14 cellular contexts compared by ENCODE assay signal in genomic region chr2:8753609-8754008, GRCh38.
DNase-seq lines count a peak whose midpoint lies in the region; ATAC-seq and TF ChIP-seq lines count a peak whose summit lies in the region.
"Had no signal": no experiment of that assay in that cellular context is flagged by ENCODE, and none has a peak within 500 bp of the region (broad histone marks: within the 10 kb centered on the region; RNA-seq: fewer than 3 reads in every experiment).

No MANE protein-coding gene starts in this region.

- H4K20me1 ChIP-seq in OCI-LY3 (ENCODE audit: insufficient read depth, low read length) = no peaks in the 10 kb centered on the region

- peak; percentile 53 for ATAC-seq in HG02759 (IDR thresholded peaks at IDR 0.05; ENCODE audit: unreplicated experiment)
- ATAC-seq: gastroesophageal sphincter had no signal

- 0 out of 2 replicates have a peak overlapping the region, but pooled peaks have one; percentile 6 for H3K9ac ChIP-seq in OCI-LY3 (ENCODE audit: low read length)

- no peaks in the 10 kb centered on the region for H3K79me2 ChIP-seq in OCI-LY3 (ENCODE audit: low read length)

- no peaks in the 10 kb centered on the region for H3K9me3 ChIP-seq in OCI-LY3 (ENCODE audit: insufficient read depth, low read length)

- peak; percentile 27 for DNase-seq in NCI-H1436 (lab: John Stamatoyannopoulos, UW)
- DNase-seq in NCI-H1436 treated with DMSO at 0.1 percent for 48 hours (lab: John Stamatoyannopoulos, UW) = no peak
- peak; percentile 27 for DNase-seq in midbrain (lab: John Stamatoyannopoulos, UW)
- no peak for DNase-seq in RWPE1 (ENCODE audit: low spot score)
- no peak for DNase-seq in ACHN
- no peak for DNase-seq in iPS-NIHi7 (ENCODE audit: extremely low spot score)
- DNase-seq: 8988T; activated CD4-positive, CD25-positive, alpha-beta regulatory T cell treated with anti-CD3 and anti-CD28 coated beads, Interleukin-2, amount 50 U/mL, for 72 hours; DMS79; NCI-H1092 treated with DMSO at 0.1 percent for 48 hours; transverse colon had no signal

- TF ChIP-seq CTCF in OCI-LY3 (IDR thresholded peaks at IDR 0.05; ENCODE audit: low read depth, low read length) (no peak), RWPE1 (conservative IDR thresholded peaks at IDR 0.05; ENCODE audit: low read depth) (no peak)

- peak overlapping the region; percentile 36 for H3K4me2 ChIP-seq in OCI-LY3 (ENCODE audit: low read length)

- in situ Hi-C loops in ACHN (cut with HindIII; ENCODE audit: low pct_ligation_motif_present, low pct_unique_long_range_greater_than_20kb, low sequenced_read_pairs) = no loop called here

- peaks cover 21% of the 10 kb centered on the region for H3K36me3 ChIP-seq in OCI-LY3 (replicated peaks; ENCODE audit: low read depth, low read length)

- H2AFZ ChIP-seq in OCI-LY3 (ENCODE audit: low read depth, low read length) = no peak overlapping the region

- H3K27me3 ChIP-seq in OCI-LY3 (ENCODE audit: low read depth, low read length) = no peaks in the 10 kb centered on the region
- H3K27me3 ChIP-seq: gastroesophageal sphincter, transverse colon had no signal

- CTCF ChIA-PET in RWPE1 (lab: Yijun Ruan, JAX) = no interaction called here

- H3K4me1 ChIP-seq in OCI-LY3 (ENCODE audit: low read length) = peaks cover 23% of the 10 kb centered on the region

- H3K4me3 ChIP-seq in OCI-LY3 (ENCODE audit: low read length) = no peak overlapping the region
- H3K4me3 ChIP-seq: gastroesophageal sphincter, transverse colon had no signal

- POLR2A ChIA-PET in RWPE1 (lab: Yijun Ruan, JAX; ENCODE audit: low non-redundant PET) = no interaction called here

- no peak overlapping the region for H3K27ac ChIP-seq in OCI-LY3 (ENCODE audit: low read length)
- H3K27ac ChIP-seq in RWPE1 = no peak overlapping the region
- H3K27ac ChIP-seq: transverse colon had no signal

Comparison
In these comparisons a context has a peak if more than half of its experiments do, and no peak if none do; other contexts are left out.
1. DNase-seq: peak in NCI-H1436 (single experiment) and midbrain (single experiment); none in NCI-H1436 treated with DMSO at 0.1 percent for 48 hours (single experiment), RWPE1 (single experiment), ACHN (single experiment) and iPS-NIHi7 (single experiment).